ENCODE assay signal across 8 cellular contexts in genomic region chr1:203625623-203626189, GRCh38. TPM values are rescaled to one million over a fixed set of nuclear protein-coding genes. Genes with fewer than 3 reads are reported as not detected.
DNase-seq lines count a peak whose midpoint lies in the region; ATAC-seq and TF ChIP-seq lines count a peak whose summit lies in the region.

No MANE protein-coding gene starts in this region.

- peaks cover 40% of the 10 kb centered on the region for H3K79me2 ChIP-seq in ACC112 (ENCODE audit: control insufficient read depth, insufficient read depth, low read length, unreplicated experiment)
- peaks cover 25% of the 10 kb centered on the region for H3K79me2 ChIP-seq in neural cell (replicated peaks; ENCODE audit: insufficient read depth, low read length)

- TF ChIP-seq RAD21 in neural cell (conservative IDR thresholded peaks at IDR 0.05), result peak; percentile 60

- no peak for TF ChIP-seq EP300 in neural cell (conservative IDR thresholded peaks at IDR 0.05; ENCODE audit: poor library complexity, severe bottlenecking)

- H3K4me2 ChIP-seq in neural cell (ENCODE audit: low read length), result no peak overlapping the region

- TF ChIP-seq POLR2A in uterus (IDR thresholded peaks at IDR 0.05), result no peak

- H3K27me3 ChIP-seq in ACC112 (ENCODE audit: insufficient read depth, low read length) (no peaks in the 10 kb centered on the region), neural cell (ENCODE audit: insufficient read depth, low read depth, low read length) (no peaks in the 10 kb centered on the region), uterus (no peaks in the 10 kb centered on the region)

- no peaks in the 10 kb centered on the region for H3K36me3 ChIP-seq in ACC112 (ENCODE audit: insufficient read depth, low read length)
- H3K36me3 ChIP-seq in neural cell (ENCODE audit: insufficient read depth, low read length), result no peaks in the 10 kb centered on the region
- no peaks in the 10 kb centered on the region for H3K36me3 ChIP-seq in uterus

- no peaks in the 10 kb centered on the region for H3K9me2 ChIP-seq in neural cell (ENCODE audit: insufficient read depth, low read length)

- H3K4me1 ChIP-seq in ACC112 (ENCODE audit: control insufficient read depth, insufficient read depth, low read length, unreplicated experiment) (peaks cover 20% of the 10 kb centered on the region), uterus (peaks cover 0 to 4% of the 10 kb centered on the region in 2 donors)

- H3K9me3 ChIP-seq in neural cell (ENCODE audit: low read length) (no peaks in the 10 kb centered on the region), uterus (no peaks in the 10 kb centered on the region)

- no peak overlapping the region for H3K9ac ChIP-seq in neural cell (ENCODE audit: low read length)

- H3K27ac ChIP-seq in ACC112 (ENCODE audit: low read depth, low read length), result peak overlapping the region; percentile 18; the same call in 1 of the 2 replicates
- H3K27ac ChIP-seq in neural cell (ENCODE audit: low read length), result no peak overlapping the region
- H3K27ac ChIP-seq in uterus, result peak overlapping the region; percentile 94 to 98

- intact Hi-C loops in uterus (cut with DNase I; ENCODE audit: low total_unique reads), result loop anchor here (5.0 kb wide), 3 partner anchors 67 to 118 kb away; no protein-coding TSS in a partner anchor

- TF ChIP-seq CTCF in neural cell (IDR thresholded peaks at IDR 0.05; ENCODE audit: poor library complexity, severe bottlenecking) (peak; percentile 58), uterus (IDR thresholded peaks at IDR 0.05) (peak; percentile 21 to 61 (median 35))

- peak overlapping the region; percentile 19 for H2AFZ ChIP-seq in ACC112 (ENCODE audit: low read length, unreplicated experiment)
- H2AFZ ChIP-seq in neural cell (ENCODE audit: low read depth, low read length), result no peak overlapping the region

- ATAC-seq in GM18867 (IDR thresholded peaks at IDR 0.05; ENCODE audit: unreplicated experiment), result peak; percentile 62

- peaks cover 7% of the 10 kb centered on the region for H3F3A ChIP-seq in neural cell (ENCODE audit: insufficient read depth, low read length, poor library complexity, severe bottlenecking)

- no peaks in the 10 kb centered on the region for H4K20me1 ChIP-seq in neural cell (ENCODE audit: insufficient read depth)

- H3K4me3 ChIP-seq in ACC112 (ENCODE audit: low read depth, low read length), result peak overlapping the region; percentile 88; the same call in 1 of the 2 replicates
- no peak overlapping the region for H3K4me3 ChIP-seq in neural cell (ENCODE audit: low read length)
- H3K4me3 ChIP-seq in uterus, result peak overlapping the region; percentile 61 to 63

- DNase-seq in NCI-H69 (lab: John Stamatoyannopoulos, UW) (peak; percentile 75), fibroblast of gingiva (ENCODE audit: low read depth) (peak; percentile 34), uterus (peak in 1 of 2 donors; percentile 60), COR-L47 (lab: John Stamatoyannopoulos, UW) (no peak)
- peak; percentile 58 to 64 for DNase-seq in activated T-cell treated with anti-CD3 and anti-CD28 coated beads, Interleukin-2, amount 50 U/mL, for 48 hours

TF ChIP-seq in neural cell, 6 proteins besides CTCF, POLR2A, EP300 and RAD21:
- TF ChIP-seq EZH2 (IDR thresholded peaks at IDR 0.05; ENCODE audit: borderline replicate concordance, insufficient read depth, low read length, poor library complexity, severe bottlenecking) (no peak), SMC3 (conservative IDR thresholded peaks at IDR 0.05; ENCODE audit: poor library complexity) (peak; percentile 44)
TF ChIP-seq in neural cell: peak in this region for 1.

RNA-seq across cellular contexts. Expression of gene ATP2B4, which starts 0.9 kb away (rescaled TPM):
- 1.4 and 2.9 TPM in 2 replicates for polyA plus RNA-seq in neural cell
- 11.3 and 11.4 TPM in 2 replicates for polyA minus RNA-seq in neural cell
- 100 to 1,000 TPM in 3 of 4 donors, 10 to 100 TPM in 1; 82.6 to 464 (median 215) TPM for total RNA-seq in uterus
